10 cellular contexts compared by ENCODE assay signal in genomic region chr19:33134571-33135041, GRCh38. TPM values are rescaled to one million over a fixed set of nuclear protein-coding genes. Genes with fewer than 3 reads are reported as not detected.
DNase-seq lines count a peak whose midpoint lies in the region; FAIRE-seq and TF ChIP-seq lines count a peak whose summit lies in the region.
"Had no signal": no experiment of that assay in that cellular context is flagged by ENCODE, and none has a peak within 500 bp of the region (broad histone marks: within the 10 kb centered on the region; RNA-seq: fewer than 3 reads in every experiment).

No MANE protein-coding gene starts in this region.

- H3K27me3 ChIP-seq in prostate gland (replicated peaks; ENCODE audit: insufficient read depth) = no peaks in the 10 kb centered on the region

- no peak overlapping the region for H3K27ac ChIP-seq in substantia nigra (ENCODE audit: low read depth, low read length, poor library complexity, severe bottlenecking)
- H3K27ac ChIP-seq in prostate gland = no peak overlapping the region

- TF ChIP-seq POLR2A in GM12891 (IDR thresholded peaks at IDR 0.05; ENCODE audit: low read depth, low read length) = no peak
- TF ChIP-seq POLR2A in prostate gland (IDR thresholded peaks at IDR 0.05) = no peak

- no peaks in the 10 kb centered on the region for H3K4me1 ChIP-seq in prostate gland (replicated peaks)

- no peaks in the 10 kb centered on the region for H3K36me3 ChIP-seq in prostate gland

- FAIRE-seq in GM12891 (lab: Jason Lieb, UNC) = no peak
- FAIRE-seq: islet of Langerhans had no signal

- H3K4me3 ChIP-seq in prostate gland = no peak overlapping the region

- intact Hi-C loops in prostate gland (cut with DNase I) = no loop called here

- peak; percentile 41 for DNase-seq in GM12891 (ENCODE audit: insufficient read length, low spot score)
- DNase-seq in activated CD4-positive, alpha-beta T cell treated with anti-CD3 and anti-CD28 coated beads for 48 hours = peak; percentile 78
- DNase-seq in activated naive CD8-positive, alpha-beta T cell treated with anti-CD3 and anti-CD28 coated beads, Interleukin-2, amount 50 U/mL, for 16 hours (ENCODE audit: low read depth, low spot score) = peak; percentile 23
- DNase-seq in stimulated activated CD4-positive, alpha-beta T cell treated with anti-CD3 and anti-CD28 coated beads, Interleukin-2, amount 100 ng/mL, for 48 hours = peak; percentile 46 to 56
- no peak for DNase-seq in NK-92 (lab: John Stamatoyannopoulos, UW; ENCODE audit: unreplicated experiment)
- no peak for DNase-seq in substantia nigra (lab: John Stamatoyannopoulos, UW)
- no peak for DNase-seq in prostate gland (ENCODE audit: low spot score)
- no peak for DNase-seq in NCI-H2171 (lab: John Stamatoyannopoulos, UW)

- no peaks in the 10 kb centered on the region for H3K9me3 ChIP-seq in prostate gland

- WGBS in prostate gland = 8% methylated on average over 37 of the region's 38 CpGs

- TF ChIP-seq CTCF in prostate gland (IDR thresholded peaks at IDR 0.05) = no peak

TF ChIP-seq in GM12891, 5 proteins besides CTCF, POLR2A, EP300 and RAD21:
- TF ChIP-seq TAF1 (IDR thresholded peaks at IDR 0.05; ENCODE audit: low read depth, low read length) (no peak), POLR2AphosphoS5 (IDR thresholded peaks at IDR 0.05; ENCODE audit: low read depth, low read length) (no peak), PAX5 (IDR thresholded peaks at IDR 0.05; ENCODE audit: insufficient read depth, low read length, severe bottlenecking) (no peak), POU2F2 (IDR thresholded peaks at IDR 0.05; ENCODE audit: low read depth, low read length) (no peak), SPI1 (IDR thresholded peaks at IDR 0.05; ENCODE audit: low read depth, low read length) (no peak)

RNA-seq across cellular contexts. Expression of gene WDR88, which starts 2.7 kb away (rescaled TPM):
- polyA plus RNA-seq in GM12891 (2012; ENCODE audit: low read depth, missing spikeins) = 0.21 TPM
- total RNA-seq in prostate gland = 1 to 10 TPM in 1 of 2 donors, not detected in 1; 3.9 TPM
- total RNA-seq: right cardiac atrium had no signal
- polyA plus RNA-seq: right cardiac atrium had no signal

RNA-seq across cellular contexts. Expression of gene GPATCH1, which starts 53.6 kb away (rescaled TPM):
- polyA plus RNA-seq in GM12891 (2012; ENCODE audit: low read depth, missing spikeins) = 4.3 TPM
- total RNA-seq in prostate gland = 10 to 100 TPM in 1 of 2 donors, 1 to 10 TPM in 1; 7.9 to 12.2 TPM

RNA-seq across cellular contexts. Expression of gene LRP3, which starts 59.5 kb away (rescaled TPM):
- polyA plus RNA-seq in GM12891 (2012; ENCODE audit: low read depth, missing spikeins) = 0.06 TPM
- total RNA-seq in prostate gland = 10 to 100 TPM; 63.7 to 64.4 TPM

Comparison
In these comparisons a context has a peak if more than half of its experiments do, and no peak if none do; other contexts are left out.
1. DNase-seq: peak in GM12891 (single experiment), activated CD4-positive, alpha-beta T cell treated with anti-CD3 and anti-CD28 coated beads for 48 hours (single experiment), activated naive CD8-positive, alpha-beta T cell treated with anti-CD3 and anti-CD28 coated beads, Interleukin-2, amount 50 U/mL, for 16 hours (single experiment) and stimulated activated CD4-positive, alpha-beta T cell treated with anti-CD3 and anti-CD28 coated beads, Interleukin-2, amount 100 ng/mL, for 48 hours (2 of 2); none in NK-92 (single experiment), substantia nigra (0 of 49), prostate gland (single experiment) and NCI-H2171 (single experiment).